In the genomic region with DNA sequence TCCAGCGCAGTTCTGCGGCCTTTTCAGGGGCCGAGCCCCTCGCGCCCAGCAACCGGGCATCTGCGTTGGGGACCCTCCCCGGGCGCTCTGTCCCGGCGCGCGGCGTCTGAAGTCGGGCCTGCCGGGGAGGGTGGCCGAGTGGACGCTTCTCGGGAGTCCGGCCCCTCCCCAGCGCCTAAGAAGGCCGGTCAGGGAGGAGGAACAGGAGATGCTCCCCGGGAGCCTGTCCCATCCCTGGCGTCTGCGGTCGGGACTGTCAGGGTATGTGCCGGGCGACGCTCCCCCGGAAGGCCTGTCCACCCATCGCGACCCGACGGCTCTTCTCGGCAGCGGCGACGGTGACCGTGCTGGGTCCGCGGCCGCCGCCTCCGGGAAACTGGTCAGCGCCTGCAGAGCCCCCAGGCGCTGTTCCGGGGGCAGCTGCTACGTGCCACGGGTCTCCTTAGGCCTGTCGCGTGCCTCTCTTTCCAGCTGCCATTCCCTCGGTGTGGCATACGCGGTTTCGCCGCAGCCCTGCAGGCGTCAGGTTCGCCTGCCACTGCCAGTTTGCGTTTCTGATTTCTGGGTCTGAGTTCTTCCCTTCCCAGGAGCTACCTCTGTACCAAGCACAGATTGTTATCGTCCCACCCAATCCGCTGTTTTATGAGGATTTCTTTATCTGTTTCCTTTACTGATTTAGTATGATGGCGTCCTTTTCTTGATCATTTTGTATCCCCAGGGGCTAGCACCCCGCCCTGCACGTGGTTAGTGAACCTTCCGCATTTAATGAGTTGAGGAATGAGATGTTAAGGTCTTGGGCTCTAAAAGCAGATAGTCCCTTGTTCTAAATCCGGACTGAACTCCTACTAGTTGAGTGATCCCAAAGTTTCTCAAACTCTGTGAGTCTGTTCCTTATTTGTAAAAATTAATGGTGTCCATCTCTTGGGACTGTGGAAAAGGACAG, we compare ENCODE assay signal across 8 cellular contexts. TPM values are rescaled to one million over a fixed set of nuclear protein-coding genes. Genes with fewer than 3 reads are reported as not detected.
DNase-seq lines count a peak whose midpoint lies in the region; ATAC-seq and TF ChIP-seq lines count a peak whose summit lies in the region.

No MANE protein-coding gene starts in this region.

- intact Hi-C loops in HCT116 (cut with micrococcal nuclease): no loop called here

- H3K9me3 Mint-ChIP-seq in activated CD8-positive, alpha-beta memory T cell treated with anti-CD3 and anti-CD28 coated beads, Interleukin-2, amount 10 ng/mL, durations not matched to agents 7 days and 5 days (ENCODE audit: low read depth): peaks cover 3% of the 10 kb centered on the region
- H3K9me3 Mint-ChIP-seq in endothelial cell (ENCODE audit: unreplicated experiment): no peaks in the 10 kb centered on the region

- no peak for TF ChIP-seq POLR2A in HCT116 (IDR thresholded peaks at IDR 0.05; ENCODE audit: borderline replicate concordance, extremely low read depth, insufficient read depth, insufficient read length)

- H3K4me1 ChIP-seq in HCT116 (ENCODE audit: control insufficient read depth in 1 of 2, insufficient read depth in 2 of 2, low read length in 2 of 2): peaks cover 7 to 14% of the 10 kb centered on the region in 2 experiments; a peak in 3 of 4 replicates
- peaks cover 4% of the 10 kb centered on the region; the same call in 1 of the 2 replicates for H3K4me1 ChIP-seq in MM.1S (ENCODE audit: low read length)
- H3K4me1 ChIP-seq in mesodermal cell (ENCODE audit: control insufficient read depth, insufficient read depth, low read length, poor library complexity, severe bottlenecking): no peaks in the 10 kb centered on the region

- H3K27me3 ChIP-seq in HCT116 (ENCODE audit: insufficient read depth, low read length) (no peaks in the 10 kb centered on the region), MM.1S (replicated peaks; ENCODE audit: insufficient read depth, low read length) (no peaks in the 10 kb centered on the region)

- H3K79me2 ChIP-seq in HCT116 (ENCODE audit: insufficient read depth, low read length) (peaks cover 36% of the 10 kb centered on the region), MM.1S (ENCODE audit: low read length) (peaks cover 33% of the 10 kb centered on the region)

- H3K36me3 Mint-ChIP-seq in activated CD8-positive, alpha-beta memory T cell treated with anti-CD3 and anti-CD28 coated beads, Interleukin-2, amount 10 ng/mL, durations not matched to agents 7 days and 5 days: peaks cover 64% of the 10 kb centered on the region
- H3K36me3 Mint-ChIP-seq in endothelial cell (ENCODE audit: low read depth, unreplicated experiment): peaks cover 5% of the 10 kb centered on the region

- peak overlapping the region; percentile 89 for H3K4me3 Mint-ChIP-seq in activated CD8-positive, alpha-beta memory T cell treated with anti-CD3 and anti-CD28 coated beads, Interleukin-2, amount 10 ng/mL, durations not matched to agents 7 days and 5 days
- H3K4me3 Mint-ChIP-seq in endothelial cell (ENCODE audit: unreplicated experiment): peak overlapping the region; percentile 97

- H4K20me1 ChIP-seq in HCT116 (ENCODE audit: insufficient read depth): no peaks in the 10 kb centered on the region
- no peaks in the 10 kb centered on the region for H4K20me1 ChIP-seq in MM.1S (ENCODE audit: insufficient read depth, low read length)

- no TSS peak for BruUV-seq in HCT116 (replicated peaks; lab: Mats Ljungman, UMichigan)

- TF ChIP-seq RAD21 in HCT116 (IDR thresholded peaks at IDR 0.05; ENCODE audit: low read depth): no peak

- H3K27ac Mint-ChIP-seq in activated CD8-positive, alpha-beta memory T cell treated with anti-CD3 and anti-CD28 coated beads, Interleukin-2, amount 10 ng/mL, durations not matched to agents 7 days and 5 days: peak overlapping the region; percentile 95
- H3K27ac Mint-ChIP-seq in endothelial cell (ENCODE audit: unreplicated experiment): no peak overlapping the region

- RAD21 ChIA-PET in HCT116 (lab: Charles Lee; ENCODE audit: low non-redundant PET in 1 of 2, low total read pairs in 2 of 2, uncharacterized antibody in 2 of 2, unreplicated experiment in 2 of 2): no interaction called here

- DNase-seq in HCT116 (ENCODE audit: low read depth, low spot score) (no peak), MM.1S (peak; percentile 43), endothelial cell (ENCODE audit: low spot score) (peak; percentile 45), SHP77 treated with DMSO at 0.1 percent for 48 hours (lab: John Stamatoyannopoulos, UW) (no peak)
- peak; percentile 68 for DNase-seq in activated CD8-positive, alpha-beta memory T cell treated with anti-CD3 and anti-CD28 coated beads, Interleukin-2, amount 10 ng/mL, durations not matched to agents 7 days and 5 days
- peak; percentile 48 for DNase-seq in stimulated activated naive CD8-positive, alpha-beta T cell treated with anti-CD3 and anti-CD28 coated beads, Interleukin-15, Interleukin-2, amounts not matched to agents 100 U/mL and 50 U/mL, for 24 hours

- CTCF ChIA-PET in HCT116 (lab: Charles Lee): interaction anchor here (1.0 kb wide), 1 partner anchor 198 kb away, joined by 4 read pairs; no protein-coding TSS in a partner anchor
- CTCF ChIA-PET in activated CD8-positive, alpha-beta memory T cell treated with anti-CD3 and anti-CD28 coated beads, Interleukin-2, amount 10 ng/mL, durations not matched to agents 7 days and 5 days (lab: Charles Lee): interaction anchor here (1.0 to 1.4 kb wide), 3 partner anchors 22 to 164 kb away, joined by 3 to 13 read pairs (median 3); a partner anchor contains a TSS

- peak overlapping the region; percentile 66 to 78 for H3K4me3 ChIP-seq in HCT116 (replicated peaks in 1 of 2; ENCODE audit: low read depth in 1 of 2, low read length in 2 of 2)
- peak overlapping the region; percentile 92 for H3K4me3 ChIP-seq in MM.1S (ENCODE audit: low read length)
- H3K4me3 ChIP-seq in mesodermal cell (ENCODE audit: extremely low read depth, insufficient read depth, low read length, poor library complexity, severe bottlenecking): peak overlapping the region; percentile 69

- H2AFZ ChIP-seq in HCT116 (ENCODE audit: low read depth, low read length, poor library complexity, severe bottlenecking): peak overlapping the region; percentile 76
- peak overlapping the region; percentile 84 for H2AFZ ChIP-seq in MM.1S (ENCODE audit: low read length)

- H3K27ac ChIP-seq in HCT116 (ENCODE audit: low read depth, low read length): peak overlapping the region; percentile 66
- H3K27ac ChIP-seq in MM.1S (ENCODE audit: low read length): peak overlapping the region; percentile 75; the same call in 1 of the 2 replicates
- H3K27ac ChIP-seq in mesodermal cell (ENCODE audit: low read depth, low read length, severe bottlenecking): peak overlapping the region; percentile 26

- peaks cover 59% of the 10 kb centered on the region for H3K4me1 Mint-ChIP-seq in activated CD8-positive, alpha-beta memory T cell treated with anti-CD3 and anti-CD28 coated beads, Interleukin-2, amount 10 ng/mL, durations not matched to agents 7 days and 5 days
- H3K4me1 Mint-ChIP-seq in endothelial cell (ENCODE audit: unreplicated experiment): peaks cover 8% of the 10 kb centered on the region

- ATAC-seq in GM18498 (IDR thresholded peaks at IDR 0.05; ENCODE audit: unreplicated experiment): peak; percentile 40
- ATAC-seq in HCT116: peak; percentile 79
- peak; percentile 62 for ATAC-seq in activated CD8-positive, alpha-beta memory T cell treated with anti-CD3 and anti-CD28 coated beads, Interleukin-2, amount 10 ng/mL, durations not matched to agents 7 days and 5 days
- peak; percentile 55 for ATAC-seq in stimulated activated naive CD8-positive, alpha-beta T cell treated with anti-CD3 and anti-CD28 coated beads, Interleukin-15, Interleukin-2, amounts not matched to agents 100 U/mL and 50 U/mL, for 24 hours

- peaks cover 8% of the 10 kb centered on the region for H3F3A ChIP-seq in MM.1S (ENCODE audit: insufficient read depth, low read length)

- H3K9me3 ChIP-seq in HCT116 (ENCODE audit: control insufficient read depth in 1 of 2, insufficient read depth in 1 of 2, low read depth in 1 of 2, low read length in 2 of 2) (no peaks in the 10 kb centered on the region; a peak in 1 of 4 replicates), MM.1S (replicated peaks; ENCODE audit: insufficient read depth, low read length) (no peaks in the 10 kb centered on the region), mesodermal cell (ENCODE audit: control insufficient read depth, low read length) (no peaks in the 10 kb centered on the region)

- no peak for TF ChIP-seq CTCF in HCT116 (IDR thresholded peaks at IDR 0.05 in 2 of 3, conservative IDR thresholded peaks at IDR 0.05 in 1 of 3; ENCODE audit: borderline replicate concordance in 1 of 3, insufficient read depth in 1 of 3, low read depth in 2 of 3, low read length in 2 of 3)
- TF ChIP-seq CTCF in MM.1S (IDR thresholded peaks at IDR 0.05; ENCODE audit: low read length): no peak
- TF ChIP-seq CTCF in endothelial cell (IDR thresholded peaks at IDR 0.05; ENCODE audit: unreplicated experiment): no peak

- H3K4me2 ChIP-seq in HCT116 (ENCODE audit: low read length) (peak overlapping the region; percentile 90), MM.1S (ENCODE audit: low read depth, low read length) (peak overlapping the region; percentile 67)

- H3K9me2 ChIP-seq in HCT116 (ENCODE audit: insufficient read depth) (no peaks in the 10 kb centered on the region), MM.1S (replicated peaks; ENCODE audit: insufficient read depth, low read length) (no peaks in the 10 kb centered on the region)

- peak overlapping the region; percentile 73 for H3K9ac ChIP-seq in HCT116 (ENCODE audit: low read length)
- H3K9ac ChIP-seq in MM.1S (ENCODE audit: low read length): peak overlapping the region; percentile 73

- peaks cover 7 to 15% of the 10 kb centered on the region in 2 experiments; a peak in 2 of 4 replicates for H3K36me3 ChIP-seq in HCT116 (ENCODE audit: control insufficient read depth in 1 of 2, insufficient read depth in 2 of 2, low read length in 2 of 2)
- no peaks in the 10 kb centered on the region for H3K36me3 ChIP-seq in MM.1S (replicated peaks; ENCODE audit: insufficient read depth, low read length)
- peaks cover 7% of the 10 kb centered on the region for H3K36me3 ChIP-seq in mesodermal cell (ENCODE audit: control insufficient read depth, insufficient read depth, low read length)

- 8 to 10% methylated on average over 62 of the region's 66 CpGs for WGBS in mesodermal cell (ENCODE audit: insufficient coverage in 2 of 2), 2 experiments

- no peaks in the 10 kb centered on the region for H3K27me3 Mint-ChIP-seq in activated CD8-positive, alpha-beta memory T cell treated with anti-CD3 and anti-CD28 coated beads, Interleukin-2, amount 10 ng/mL, durations not matched to agents 7 days and 5 days
- H3K27me3 Mint-ChIP-seq in endothelial cell (ENCODE audit: unreplicated experiment): peaks cover 11% of the 10 kb centered on the region

- POLR2A ChIA-PET in HCT116 (lab: Charles Lee): interaction anchor here (1.4 kb wide), 1 partner anchor 23 kb away, joined by 7 read pairs; a partner anchor contains a TSS

RNA-seq across cellular contexts. Expression of a gene that starts 0.8 kb away (rescaled TPM):
- total RNA-seq in HCT116 (2021; ENCODE audit: unreplicated experiment): 11.1 TPM
- 2.4 and 3.6 TPM in 2 replicates for polyA plus RNA-seq in HCT116 (2012)
- total RNA-seq in activated CD8-positive, alpha-beta memory T cell treated with anti-CD3 and anti-CD28 coated beads, Interleukin-2, amount 10 ng/mL, durations not matched to agents 7 days and 5 days: 10 to 100 TPM; 30.2 to 40.3 TPM
- 8.2 TPM for total RNA-seq in endothelial cell (ENCODE audit: unreplicated experiment)
- polyA plus RNA-seq in mesodermal cell (2013, experiment 1 of 2): 5.9 TPM
- polyA plus RNA-seq in mesodermal cell (2013, experiment 2 of 2): 6.4 TPM

RNA-seq across cellular contexts. Expression of a gene that starts 22.7 kb away (rescaled TPM):
- 3.6 TPM for total RNA-seq in HCT116 (2021; ENCODE audit: unreplicated experiment)
- 1.5 and 2.1 TPM in 2 replicates for polyA plus RNA-seq in HCT116 (2012)
- total RNA-seq in activated CD8-positive, alpha-beta memory T cell treated with anti-CD3 and anti-CD28 coated beads, Interleukin-2, amount 10 ng/mL, durations not matched to agents 7 days and 5 days: 100 to 1,000 TPM in 1 of 2 experiments, 10 to 100 TPM in 1; 45.8 to 107 TPM
- 2.0 TPM for total RNA-seq in endothelial cell (ENCODE audit: unreplicated experiment)
- polyA plus RNA-seq in mesodermal cell (2013, experiment 1 of 2): 4.6 TPM
- 6.8 TPM for polyA plus RNA-seq in mesodermal cell (2013, experiment 2 of 2)

RNA-seq across cellular contexts. Expression of a gene that starts 37.3 kb away (rescaled TPM):
- total RNA-seq in HCT116 (2021; ENCODE audit: unreplicated experiment) (not detected), endothelial cell (ENCODE audit: unreplicated experiment) (not detected)
- not detected in 2 replicates for polyA plus RNA-seq in HCT116 (2012)
- total RNA-seq in activated CD8-positive, alpha-beta memory T cell treated with anti-CD3 and anti-CD28 coated beads, Interleukin-2, amount 10 ng/mL, durations not matched to agents 7 days and 5 days: under 1 TPM in 1 of 2 experiments, not detected in 1; 0.29 TPM
- polyA plus RNA-seq in mesodermal cell (2013, experiment 1 of 2): not detected
- polyA plus RNA-seq in mesodermal cell (2013, experiment 2 of 2): not detected

Comparison
In these comparisons a context has a peak if more than half of its experiments do, and no peak if none do; other contexts are left out.
1. DNase-seq: peak in MM.1S (single experiment), activated CD8-positive, alpha-beta memory T cell treated with anti-CD3 and anti-CD28 coated beads, Interleukin-2, amount 10 ng/mL, durations not matched to agents 7 days and 5 days (single experiment), endothelial cell (single experiment) and stimulated activated naive CD8-positive, alpha-beta T cell treated with anti-CD3 and anti-CD28 coated beads, Interleukin-15, Interleukin-2, amounts not matched to agents 100 U/mL and 50 U/mL, for 24 hours (single experiment); none in HCT116 (single experiment) and SHP77 treated with DMSO at 0.1 percent for 48 hours (single experiment).
2. RNA of a gene that starts 22.7 kb away (total RNA-seq): 45.8 to 107 TPM in activated CD8-positive, alpha-beta memory T cell treated with anti-CD3 and anti-CD28 coated beads, Interleukin-2, amount 10 ng/mL, durations not matched to agents 7 days and 5 days; 3.6 TPM in HCT116 (single experiment) and 2.0 TPM in endothelial cell (single experiment); every median in the first group is over 10 times any median in the second.
3. Peak in every context shown above with its lines, with median percentiles within 50 percentile points of each other: ATAC-seq, H3K27ac ChIP-seq and H3K4me3 ChIP-seq.